ENCODE assay signal across 22 cellular contexts in the genomic region with DNA sequence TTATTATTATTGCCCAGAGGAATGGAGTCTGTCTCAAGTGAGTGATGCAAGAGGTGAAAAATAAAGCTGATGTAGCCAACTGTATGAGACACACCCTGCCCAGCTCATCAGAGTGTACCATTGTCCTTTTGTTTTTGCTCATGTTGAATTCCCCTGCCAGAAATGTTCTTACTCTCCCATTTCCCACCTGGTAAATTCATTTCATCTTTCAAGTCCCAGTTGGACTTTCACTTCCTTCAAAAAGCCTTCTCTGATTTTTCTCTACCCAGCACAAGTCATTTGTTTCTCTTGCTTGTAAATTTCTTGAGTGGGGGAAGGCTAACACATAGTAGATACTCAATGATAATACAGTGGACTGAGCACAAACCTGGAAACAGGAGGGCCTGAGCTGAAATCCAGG.
DNase-seq lines count a peak whose midpoint lies in the region; ATAC-seq and TF ChIP-seq lines count a peak whose summit lies in the region.
"Had no signal": no experiment of that assay in that cellular context is flagged by ENCODE, and none has a peak within 500 bp of the region (broad histone marks: within the 10 kb centered on the region; RNA-seq: fewer than 3 reads in every experiment).

No MANE protein-coding gene starts in this region.

- no peaks in the 10 kb centered on the region for H3K27me3 ChIP-seq in GM06990 (replicated peaks; ENCODE audit: control insufficient read depth, insufficient read depth, low read length)
- H3K27me3 ChIP-seq: stomach had no signal

- H3K4me3 ChIP-seq in GM06990 (replicated peaks; ENCODE audit: low read depth, low read length): no peak overlapping the region
- H3K4me3 ChIP-seq: stomach had no signal

- peak; percentile 50 for ATAC-seq in GM18909 (IDR thresholded peaks at IDR 0.05; ENCODE audit: poor library complexity, unreplicated experiment)
- ATAC-seq in HG02571 (IDR thresholded peaks at IDR 0.05; ENCODE audit: unreplicated experiment): peak; percentile 53
- ATAC-seq in HG03159 (IDR thresholded peaks at IDR 0.05; ENCODE audit: unreplicated experiment): peak; percentile 56
- ATAC-seq: SK-N-SH treated with all-trans-retinoic acid at 6 μM for 48 hours had no signal

- peaks cover 7% of the 10 kb centered on the region for H3K36me3 Mint-ChIP-seq in glutamatergic neuron (ENCODE audit: unreplicated experiment)
- H3K36me3 Mint-ChIP-seq: IgD-negative memory B cell had no signal

- H3K27me3 Mint-ChIP-seq in glutamatergic neuron (ENCODE audit: unreplicated experiment): no peaks in the 10 kb centered on the region
- H3K27me3 Mint-ChIP-seq: activated CD4-positive, alpha-beta T cell treated with anti-CD3 and anti-CD28 coated beads, Interleukin-2, amount 10 ng/mL, durations not matched to agents 24 days and 14 days; IgD-negative memory B cell had no signal

- TF ChIP-seq CTCF in GM06990 (IDR thresholded peaks at IDR 0.05; ENCODE audit: insufficient read depth, low read length, poor library complexity, severe bottlenecking) (no peak), glutamatergic neuron (IDR thresholded peaks at IDR 0.05; ENCODE audit: partially characterized antibody, unreplicated experiment) (no peak)

- in situ Hi-C loops in ACHN (cut with HindIII; ENCODE audit: low pct_ligation_motif_present, low pct_unique_long_range_greater_than_20kb, low sequenced_read_pairs): no loop called here

- peaks cover 3% of the 10 kb centered on the region for H3K9me3 Mint-ChIP-seq in glutamatergic neuron (ENCODE audit: unreplicated experiment)
- H3K9me3 Mint-ChIP-seq: activated CD4-positive, alpha-beta T cell treated with anti-CD3 and anti-CD28 coated beads, Interleukin-2, amount 10 ng/mL, durations not matched to agents 24 days and 14 days had no signal

- H3K36me3 ChIP-seq in GM06990 (ENCODE audit: control insufficient read depth, insufficient read depth, low read length): no peaks in the 10 kb centered on the region
- H3K36me3 ChIP-seq: stomach had no signal

- no peak overlapping the region for H3K4me3 Mint-ChIP-seq in glutamatergic neuron (ENCODE audit: unreplicated experiment)
- H3K4me3 Mint-ChIP-seq: activated CD4-positive, alpha-beta T cell treated with anti-CD3 and anti-CD28 coated beads, Interleukin-2, amount 10 ng/mL, durations not matched to agents 24 days and 14 days; IgD-negative memory B cell; neural crest cell had no signal

- no peak overlapping the region for H3K27ac Mint-ChIP-seq in glutamatergic neuron (ENCODE audit: unreplicated experiment)
- H3K27ac Mint-ChIP-seq: activated CD4-positive, alpha-beta T cell treated with anti-CD3 and anti-CD28 coated beads, Interleukin-2, amount 10 ng/mL, durations not matched to agents 24 days and 14 days; IgD-negative memory B cell had no signal

- no peaks in the 10 kb centered on the region for H3K4me1 Mint-ChIP-seq in glutamatergic neuron (ENCODE audit: low read depth, unreplicated experiment)
- H3K4me1 Mint-ChIP-seq: activated CD4-positive, alpha-beta T cell treated with anti-CD3 and anti-CD28 coated beads, Interleukin-2, amount 10 ng/mL, durations not matched to agents 24 days and 14 days; IgD-negative memory B cell had no signal

- DNase-seq in GM06990 (ENCODE audit: extremely low read depth, insufficient read length) (peak; percentile 68), ACHN (no peak), SKM-1 treated with dmso at 0.1 percent for 144 hours (lab: John Stamatoyannopoulos, UW; ENCODE audit: unreplicated experiment) (no peak), NAMALWA (ENCODE audit: low spot score) (no peak), glutamatergic neuron (no peak)
- DNase-seq: activated CD4-positive, alpha-beta T cell treated with anti-CD3 and anti-CD28 coated beads, Interleukin-2, amount 10 ng/mL, durations not matched to agents 24 days and 14 days; activated naive CD4-positive, alpha-beta T cell treated with Interleukin-2 at 50 U/mL for 16 hours; C1 segment of cervical spinal cord; cortex of kidney; DMS 273 treated with DMSO at 0.1 percent for 48 hours; erythroblast; head of caudate nucleus; NCI-H1048; NCI-H2081; NCI-H524 treated with DMSO at 0.1 percent for 48 hours; stomach had no signal
